14 cellular contexts compared by ENCODE assay signal in genomic region chr13:42083138-42083770, GRCh38.
"Had no signal": no experiment of that assay in that cellular context is flagged by ENCODE, and none has a peak within 500 bp of the region (broad histone marks: within the 10 kb centered on the region; RNA-seq: fewer than 3 reads in every experiment).

No MANE protein-coding gene starts in this region.

- H3K27ac Mint-ChIP-seq: activated CD4-positive, alpha-beta T cell treated with anti-CD3 and anti-CD28 coated beads, Interleukin-2, amount 10 ng/mL, durations not matched to agents 24 days and 14 days; immature natural killer cell; naive B cell; type B pancreatic cell had no signal

- ATAC-seq: esophagus mucosa, left cardiac atrium, lower lobe of right lung had no signal

- H3K27me3 Mint-ChIP-seq: activated CD4-positive, alpha-beta T cell treated with anti-CD3 and anti-CD28 coated beads, Interleukin-2, amount 10 ng/mL, durations not matched to agents 24 days and 14 days; type B pancreatic cell had no signal

- H3K4me3 Mint-ChIP-seq: activated CD4-positive, alpha-beta T cell treated with anti-CD3 and anti-CD28 coated beads, Interleukin-2, amount 10 ng/mL, durations not matched to agents 24 days and 14 days; immature natural killer cell; type B pancreatic cell had no signal

- FAIRE-seq: endometrium, small intestine had no signal

- H3K4me1 Mint-ChIP-seq: immature natural killer cell, naive B cell had no signal

- DNase-seq: activated CD4-positive, alpha-beta T cell treated with anti-CD3 and anti-CD28 coated beads, Interleukin-2, amount 10 ng/mL, durations not matched to agents 24 days and 14 days; activated effector memory CD4-positive, alpha-beta T cell treated with Interleukin-2 at 50 U/mL for 16 hours; brain microvascular endothelial cell; dorsolateral prefrontal cortex; immature natural killer cell; left cardiac atrium; lower lobe of right lung; naive B cell; small intestine; substantia nigra; WERI-Rb-1 had no signal
